In genomic region chr2:30155889-30156658, GRCh38 we compare ENCODE assay signal across 21 cellular contexts. TPM values are rescaled to one million over a fixed set of nuclear protein-coding genes. Genes with fewer than 3 reads are reported as not detected.
DNase-seq lines count a peak whose midpoint lies in the region; ATAC-seq, FAIRE-seq and TF ChIP-seq lines count a peak whose summit lies in the region.
"Had no signal": no experiment of that assay in that cellular context is flagged by ENCODE, and none has a peak within 500 bp of the region (broad histone marks: within the 10 kb centered on the region; RNA-seq: fewer than 3 reads in every experiment).

No MANE protein-coding gene starts in this region.

- peak overlapping the region; percentile 66 for H3K27ac Mint-ChIP-seq in activated CD8-positive, alpha-beta T cell treated with anti-CD3 and anti-CD28 coated beads for 36 hours
- no peak overlapping the region for H3K27ac Mint-ChIP-seq in activated CD8-positive, alpha-beta T cell treated with anti-CD3 and anti-CD28 coated beads, Interleukin-2, amount 10 ng/mL, durations not matched to agents 7 days and 5 days
- peak overlapping the region; percentile 72 for H3K27ac Mint-ChIP-seq in activated T-helper 17 cell treated with anti-CD3 and anti-CD28 coated beads, Interleukin-2, amount 50 U/mL, for 72 hours
- peak overlapping the region; percentile 38 for H3K27ac Mint-ChIP-seq in stimulated activated effector memory CD8-positive, alpha-beta T cell treated with anti-CD3 and anti-CD28 coated beads, Interleukin-12 subunit alpha, Interleukin-12 subunit beta, amount 100 ng/mL, for 72 hours

- no peak overlapping the region for H3K4me3 Mint-ChIP-seq in activated CD8-positive, alpha-beta T cell treated with anti-CD3 and anti-CD28 coated beads for 36 hours
- no peak overlapping the region for H3K4me3 Mint-ChIP-seq in activated CD8-positive, alpha-beta T cell treated with anti-CD3 and anti-CD28 coated beads, Interleukin-2, amount 10 ng/mL, durations not matched to agents 7 days and 5 days
- peak overlapping the region; percentile 15 for H3K4me3 Mint-ChIP-seq in activated T-helper 17 cell treated with anti-CD3 and anti-CD28 coated beads, Interleukin-2, amount 50 U/mL, for 72 hours
- H3K4me3 Mint-ChIP-seq in stimulated activated effector memory CD8-positive, alpha-beta T cell treated with anti-CD3 and anti-CD28 coated beads, Interleukin-12 subunit alpha, Interleukin-12 subunit beta, amount 100 ng/mL, for 72 hours, result no peak overlapping the region
- H3K4me3 Mint-ChIP-seq: neural crest cell had no signal

- CTCF ChIA-PET in activated CD8-positive, alpha-beta T cell treated with anti-CD3 and anti-CD28 coated beads for 36 hours (lab: Charles Lee), result interaction anchor here (1.0 to 4.3 kb wide), 6 partner anchors 8 to 558 kb away, joined by 3 to 36 read pairs (median 10); no protein-coding TSS in a partner anchor
- CTCF ChIA-PET in activated CD8-positive, alpha-beta T cell treated with anti-CD3 and anti-CD28 coated beads, Interleukin-2, amount 10 ng/mL, durations not matched to agents 7 days and 5 days (lab: Charles Lee), result interaction anchor here (1.5 to 3.5 kb wide), 6 partner anchors 9 to 557 kb away, joined by 3 to 31 read pairs (median 8); partner anchors contain the start of gene YPEL5
- CTCF ChIA-PET in OCI-LY7 (lab: Charles Lee; ENCODE audit: unreplicated experiment), result interaction anchor here (0.6 to 1.0 kb wide), 2 partner anchors 41 to 53 kb away, joined by 3 read pairs; no protein-coding TSS in a partner anchor

- H3K9me2 ChIP-seq in OCI-LY7 (ENCODE audit: insufficient read depth, low read length), result no peaks in the 10 kb centered on the region

- intact Hi-C loops in activated CD8-positive, alpha-beta T cell treated with anti-CD3 and anti-CD28 coated beads for 36 hours (cut with micrococcal nuclease), result no loop called here
- intact Hi-C loops in OCI-LY7 (cut with micrococcal nuclease; ENCODE audit: unreplicated experiment), result no loop called here

- H3K9ac ChIP-seq in keratinocyte (ENCODE audit: control insufficient read depth, extremely low read depth, insufficient read depth, low read length), result no peak overlapping the region
- H3K9ac ChIP-seq: KMS-11 had no signal

- no peak overlapping the region for H3K4me2 ChIP-seq in keratinocyte (ENCODE audit: control insufficient read depth, extremely low read depth, insufficient read depth, low read depth, low read length)
- no peak overlapping the region for H3K4me2 ChIP-seq in OCI-LY7 (ENCODE audit: low read length)
- H3K4me2 ChIP-seq: KMS-11 had no signal

- H3K4me3 ChIP-seq in keratinocyte (ENCODE audit: control insufficient read depth in 2 of 3, extremely low read depth in 1 of 3, insufficient read depth in 2 of 3, low read depth in 1 of 3, low read length in 3 of 3) (no peak overlapping the region), OCI-LY7 (ENCODE audit: low read depth, low read length, poor library complexity, severe bottlenecking) (no peak overlapping the region)
- H3K4me3 ChIP-seq: heart left ventricle, SJSA1, stomach had no signal

- peak; percentile 17 for FAIRE-seq in keratinocyte (lab: Jason Lieb, UNC)

- TF ChIP-seq CTCF in activated CD8-positive, alpha-beta T cell treated with anti-CD3 and anti-CD28 coated beads for 36 hours (IDR thresholded peaks at IDR 0.05), result no peak
- TF ChIP-seq CTCF in keratinocyte (optimal IDR thresholded peaks at IDR 0.05 in 1 of 3, IDR thresholded peaks at IDR 0.05 in 1 of 3, conservative IDR thresholded peaks at IDR 0.05 in 1 of 3; ENCODE audit: extremely low read depth in 1 of 3, insufficient read depth in 2 of 3, low read length in 3 of 3) (no peak), OCI-LY7 (conservative IDR thresholded peaks at IDR 0.05; ENCODE audit: low read length) (no peak)

- peaks cover 71% of the 10 kb centered on the region for H3K4me1 Mint-ChIP-seq in activated CD8-positive, alpha-beta T cell treated with anti-CD3 and anti-CD28 coated beads for 36 hours (ENCODE audit: low read depth)
- H3K4me1 Mint-ChIP-seq in activated CD8-positive, alpha-beta T cell treated with anti-CD3 and anti-CD28 coated beads, Interleukin-2, amount 10 ng/mL, durations not matched to agents 7 days and 5 days (ENCODE audit: low read depth), result peaks cover 8% of the 10 kb centered on the region
- H3K4me1 Mint-ChIP-seq in activated T-helper 17 cell treated with anti-CD3 and anti-CD28 coated beads, Interleukin-2, amount 50 U/mL, for 72 hours, result peaks cover 24% of the 10 kb centered on the region
- peaks cover 28% of the 10 kb centered on the region for H3K4me1 Mint-ChIP-seq in stimulated activated effector memory CD8-positive, alpha-beta T cell treated with anti-CD3 and anti-CD28 coated beads, Interleukin-12 subunit alpha, Interleukin-12 subunit beta, amount 100 ng/mL, for 72 hours
- H3K4me1 Mint-ChIP-seq: neural crest cell had no signal

- no TSS peak for BruUV-seq in OCI-LY7 (replicated peaks; lab: Mats Ljungman, UMichigan)

- H3K9me3 ChIP-seq in keratinocyte (ENCODE audit: control insufficient read depth, low read depth, low read length) (no peaks in the 10 kb centered on the region), OCI-LY7 (ENCODE audit: low read length) (no peaks in the 10 kb centered on the region)
- H3K9me3 ChIP-seq: heart left ventricle, SJSA1, stomach had no signal

- H3K36me3 Mint-ChIP-seq in activated CD8-positive, alpha-beta T cell treated with anti-CD3 and anti-CD28 coated beads for 36 hours (ENCODE audit: low read depth), result peaks cover 55% of the 10 kb centered on the region
- H3K36me3 Mint-ChIP-seq in activated CD8-positive, alpha-beta T cell treated with anti-CD3 and anti-CD28 coated beads, Interleukin-2, amount 10 ng/mL, durations not matched to agents 7 days and 5 days (ENCODE audit: low read depth), result peaks cover 25% of the 10 kb centered on the region
- H3K36me3 Mint-ChIP-seq in activated T-helper 17 cell treated with anti-CD3 and anti-CD28 coated beads, Interleukin-2, amount 50 U/mL, for 72 hours (ENCODE audit: low read depth), result peaks cover 91% of the 10 kb centered on the region
- peaks cover 78% of the 10 kb centered on the region for H3K36me3 Mint-ChIP-seq in stimulated activated effector memory CD8-positive, alpha-beta T cell treated with anti-CD3 and anti-CD28 coated beads, Interleukin-12 subunit alpha, Interleukin-12 subunit beta, amount 100 ng/mL, for 72 hours

- H3K9me3 Mint-ChIP-seq in activated CD8-positive, alpha-beta T cell treated with anti-CD3 and anti-CD28 coated beads for 36 hours, result no peaks in the 10 kb centered on the region
- H3K9me3 Mint-ChIP-seq in activated CD8-positive, alpha-beta T cell treated with anti-CD3 and anti-CD28 coated beads, Interleukin-2, amount 10 ng/mL, durations not matched to agents 7 days and 5 days (ENCODE audit: insufficient read depth), result no peaks in the 10 kb centered on the region
- no peaks in the 10 kb centered on the region for H3K9me3 Mint-ChIP-seq in activated T-helper 17 cell treated with anti-CD3 and anti-CD28 coated beads, Interleukin-2, amount 50 U/mL, for 72 hours
- no peaks in the 10 kb centered on the region for H3K9me3 Mint-ChIP-seq in stimulated activated effector memory CD8-positive, alpha-beta T cell treated with anti-CD3 and anti-CD28 coated beads, Interleukin-12 subunit alpha, Interleukin-12 subunit beta, amount 100 ng/mL, for 72 hours
- H3K9me3 Mint-ChIP-seq: neural crest cell had no signal

- peak; percentile 72 for ATAC-seq in activated CD8-positive, alpha-beta T cell treated with anti-CD3 and anti-CD28 coated beads for 36 hours
- no peak for ATAC-seq in activated CD8-positive, alpha-beta T cell treated with anti-CD3 and anti-CD28 coated beads, Interleukin-2, amount 10 ng/mL, durations not matched to agents 7 days and 5 days
- ATAC-seq in activated T-helper 17 cell treated with anti-CD3 and anti-CD28 coated beads, Interleukin-2, amount 50 U/mL, for 72 hours (replicated peaks), result peak; percentile 89
- peak; percentile 83 for ATAC-seq in stimulated activated effector memory CD8-positive, alpha-beta T cell treated with anti-CD3 and anti-CD28 coated beads, Interleukin-12 subunit alpha, Interleukin-12 subunit beta, amount 100 ng/mL, for 72 hours
- ATAC-seq in HG02852 (IDR thresholded peaks at IDR 0.05; ENCODE audit: unreplicated experiment), result no peak
- ATAC-seq: heart left ventricle had no signal

- H3K36me3 ChIP-seq in keratinocyte (ENCODE audit: control insufficient read depth in 2 of 2, extremely low read depth in 1 of 2, insufficient read depth in 2 of 2, low read length in 2 of 2) (peaks cover 11 to 26% of the 10 kb centered on the region in 2 experiments), OCI-LY7 (ENCODE audit: insufficient read depth, low read length) (peaks cover 74% of the 10 kb centered on the region)

- H3K27ac ChIP-seq in keratinocyte (ENCODE audit: control insufficient read depth, insufficient read depth, low read length) (no peak overlapping the region), OCI-LY7 (ENCODE audit: low read depth, low read length, poor library complexity, severe bottlenecking) (no peak overlapping the region)
- H3K27ac ChIP-seq: KMS-11, SJSA1 had no signal

- peaks cover 14% of the 10 kb centered on the region for H3K79me2 ChIP-seq in keratinocyte (ENCODE audit: control insufficient read depth, insufficient read depth, low read length)
- H3K79me2 ChIP-seq in OCI-LY7 (ENCODE audit: insufficient read depth, low read depth, low read length), result peaks cover 12% of the 10 kb centered on the region; the same call in 1 of the 2 replicates

- no peaks in the 10 kb centered on the region for H3K27me3 ChIP-seq in keratinocyte (ENCODE audit: control insufficient read depth, extremely low read depth, insufficient read depth, low read length)
- H3K27me3 ChIP-seq: heart left ventricle, SJSA1, stomach had no signal

- H2AFZ ChIP-seq in keratinocyte (ENCODE audit: control insufficient read depth, low read length) (no peak overlapping the region), OCI-LY7 (ENCODE audit: low read length) (no peak overlapping the region)

- H3K9me1 ChIP-seq in keratinocyte (ENCODE audit: control insufficient read depth, extremely low read depth, insufficient read depth, low read length), result no peaks in the 10 kb centered on the region

- POLR2A ChIA-PET in activated CD8-positive, alpha-beta T cell treated with anti-CD3 and anti-CD28 coated beads for 36 hours (lab: Charles Lee), result interaction anchor here (0.7 to 3.2 kb wide), 4 partner anchors 9 to 79 kb away, joined by 3 to 16 read pairs (median 4); partner anchors contain the start of gene YPEL5
- POLR2A ChIA-PET in activated CD8-positive, alpha-beta T cell treated with anti-CD3 and anti-CD28 coated beads, Interleukin-2, amount 10 ng/mL, durations not matched to agents 7 days and 5 days (lab: Charles Lee), result interaction anchor here (1.7 kb wide), 1 partner anchor 9 kb away, joined by 5 read pairs; the partner anchor contains the start of gene YPEL5
- POLR2A ChIA-PET in OCI-LY7 (lab: Charles Lee), result interaction anchor here (0.9 kb wide), 1 partner anchor 11 kb away, joined by 3 read pairs; no protein-coding TSS in a partner anchor

- dilution Hi-C loops in keratinocyte (cut with MboI; ENCODE audit: extremely low pct_ligation_motif_present, low sequenced_read_pairs), result no loop called here

- H4K20me1 ChIP-seq in keratinocyte (ENCODE audit: control insufficient read depth, extremely low read depth, insufficient read depth, low read length), result no peaks in the 10 kb centered on the region
- no peaks in the 10 kb centered on the region; the same call in 1 of the 2 replicates for H4K20me1 ChIP-seq in OCI-LY7 (ENCODE audit: insufficient read depth, low read length)

- no peaks in the 10 kb centered on the region for H3K4me1 ChIP-seq in keratinocyte (ENCODE audit: control insufficient read depth, extremely low read depth, insufficient read depth, low read length)
- H3K4me1 ChIP-seq in OCI-LY7 (ENCODE audit: insufficient read depth, low read length, poor library complexity, severe bottlenecking), result peaks cover 31% of the 10 kb centered on the region
- H3K4me1 ChIP-seq: SJSA1 had no signal

- no peaks in the 10 kb centered on the region for H3K27me3 Mint-ChIP-seq in activated CD8-positive, alpha-beta T cell treated with anti-CD3 and anti-CD28 coated beads for 36 hours
- no peaks in the 10 kb centered on the region for H3K27me3 Mint-ChIP-seq in activated CD8-positive, alpha-beta T cell treated with anti-CD3 and anti-CD28 coated beads, Interleukin-2, amount 10 ng/mL, durations not matched to agents 7 days and 5 days (ENCODE audit: low read depth)
- no peaks in the 10 kb centered on the region for H3K27me3 Mint-ChIP-seq in activated T-helper 17 cell treated with anti-CD3 and anti-CD28 coated beads, Interleukin-2, amount 50 U/mL, for 72 hours

- no peak for DNase-seq in activated CD8-positive, alpha-beta T cell treated with anti-CD3 and anti-CD28 coated beads for 36 hours
- no peak for DNase-seq in activated CD8-positive, alpha-beta T cell treated with anti-CD3 and anti-CD28 coated beads, Interleukin-2, amount 10 ng/mL, durations not matched to agents 7 days and 5 days
- no peak for DNase-seq in keratinocyte (ENCODE audit: low read depth, low spot score)
- DNase-seq in stimulated activated effector memory CD8-positive, alpha-beta T cell treated with anti-CD3 and anti-CD28 coated beads, Interleukin-12 subunit alpha, Interleukin-12 subunit beta, amount 100 ng/mL, for 72 hours (ENCODE audit: low spot score in 2 of 2), result no peak
- no peak for DNase-seq in NCI-H748 (lab: John Stamatoyannopoulos, UW; ENCODE audit: unreplicated experiment)
- DNase-seq in OCI-LY7 (ENCODE audit: low spot score), result no peak
- DNase-seq: ACHN; DMS53; effector CD8-positive, alpha-beta T cell; heart left ventricle; mesenchymal stem cell; NCI-H1092; NCI-H2107; NCI-H526; OCI-M1; stomach had no signal

RNA-seq across cellular contexts. Expression of gene YPEL5, which starts 9.3 kb away (rescaled TPM):
- 10 to 100 TPM; 28.0 to 28.4 TPM for total RNA-seq in activated CD8-positive, alpha-beta T cell treated with anti-CD3 and anti-CD28 coated beads for 36 hours
- total RNA-seq in activated CD8-positive, alpha-beta T cell treated with anti-CD3 and anti-CD28 coated beads, Interleukin-2, amount 10 ng/mL, durations not matched to agents 7 days and 5 days, result 10 to 100 TPM; 32.5 to 34.9 TPM
- total RNA-seq in activated T-helper 17 cell treated with anti-CD3 and anti-CD28 coated beads, Interleukin-2, amount 50 U/mL, for 72 hours, result 10 to 100 TPM; 27.1 to 55.3 TPM
- polyA plus RNA-seq in keratinocyte, result 70.7 to 149 TPM (median 126 TPM) in 3 replicates
- 64.9 TPM for polyA plus RNA-seq in keratinocyte (2011; ENCODE audit: low read depth)
- polyA plus RNA-seq in keratinocyte (2011; cell fraction: cytosol; rRNA removed), result 101 and 134 TPM in 2 replicates
- 118 and 123 TPM in 2 replicates for polyA plus RNA-seq in keratinocyte (2011; cell fraction: nucleus; rRNA removed)
- polyA plus RNA-seq in keratinocyte (2012; ENCODE audit: low replicate concordance), result 61.5 and 163 TPM in 2 replicates
- 33.9 to 127 TPM (median 83.5 TPM) in 3 replicates for polyA minus RNA-seq in keratinocyte
- 47.6 TPM for polyA minus RNA-seq in keratinocyte (2011; cell fraction: cytosol; rRNA and poly(A)+ RNA removed)
- 74.0 and 123 TPM in 2 replicates for polyA minus RNA-seq in keratinocyte (2011; cell fraction: nucleus; rRNA and poly(A)+ RNA removed)
- 37.9 and 38.9 TPM in 2 replicates for total RNA-seq in OCI-LY7 (2014; rRNA removed; shearing (Covaris generic))
- total RNA-seq in OCI-LY7 (2022), result 52.1 and 66.4 TPM in 2 replicates

Comparison
In these comparisons a context has a peak if more than half of its experiments do, and no peak if none do; other contexts are left out.
1. ATAC-seq: peak in activated CD8-positive, alpha-beta T cell treated with anti-CD3 and anti-CD28 coated beads for 36 hours (single experiment), activated T-helper 17 cell treated with anti-CD3 and anti-CD28 coated beads, Interleukin-2, amount 50 U/mL, for 72 hours (single experiment) and stimulated activated effector memory CD8-positive, alpha-beta T cell treated with anti-CD3 and anti-CD28 coated beads, Interleukin-12 subunit alpha, Interleukin-12 subunit beta, amount 100 ng/mL, for 72 hours (single experiment); none in activated CD8-positive, alpha-beta T cell treated with anti-CD3 and anti-CD28 coated beads, Interleukin-2, amount 10 ng/mL, durations not matched to agents 7 days and 5 days (single experiment) and HG02852 (single experiment).